In genomic region chr3:112395166-112395894, GRCh38 we compare ENCODE assay signal across 19 cellular contexts.
DNase-seq lines count a peak whose midpoint lies in the region; ATAC-seq, FAIRE-seq and TF ChIP-seq lines count a peak whose summit lies in the region.
"Had no signal": no experiment of that assay in that cellular context is flagged by ENCODE, and none has a peak within 500 bp of the region (broad histone marks: within the 10 kb centered on the region; RNA-seq: fewer than 3 reads in every experiment).

No MANE protein-coding gene starts in this region.

- peaks cover 9% of the 10 kb centered on the region for H3K36me3 Mint-ChIP-seq in nephron (ENCODE audit: low read depth)

- no peak for ATAC-seq in GM18505 (IDR thresholded peaks at IDR 0.05; ENCODE audit: unreplicated experiment)
- ATAC-seq: esophagus mucosa had no signal

- no peak for FAIRE-seq in D721Med (lab: Jason Lieb, UNC)
- FAIRE-seq: colon had no signal

- TF ChIP-seq POLR2A in esophagus squamous epithelium (IDR thresholded peaks at IDR 0.05), result no peak
- no peak for TF ChIP-seq POLR2A in GM18505 (IDR thresholded peaks at IDR 0.05; ENCODE audit: borderline replicate concordance, extremely low read depth, insufficient read depth, insufficient read length)

- no peak overlapping the region for H3K4me3 Mint-ChIP-seq in nephron

- H3K4me1 ChIP-seq in esophagus squamous epithelium, result peaks cover 6 to 25% (median 10%) of the 10 kb centered on the region in 3 donors

- H3K36me3 ChIP-seq in esophagus squamous epithelium, result no peaks in the 10 kb centered on the region

- peaks cover 6% of the 10 kb centered on the region for H3K27me3 Mint-ChIP-seq in nephron (ENCODE audit: low read depth)

- TF ChIP-seq CTCF in esophagus squamous epithelium (IDR thresholded peaks at IDR 0.05) (no peak), nephron (IDR thresholded peaks at IDR 0.05; ENCODE audit: unreplicated experiment in 3 of 3) (no peak), D721Med (IDR thresholded peaks at IDR 0.05; ENCODE audit: insufficient read depth, missing control alignments) (no peak)

- peaks cover 6% of the 10 kb centered on the region for H3K9me3 Mint-ChIP-seq in nephron

- intact Hi-C loops in esophagus squamous epithelium (cut with DNase I), result no loop called here

- H3K27ac Mint-ChIP-seq in nephron, result peak overlapping the region; percentile 40 to 80 (median 52)

- in situ Hi-C loops in KBM-7 (cut with MboI; ENCODE audit: low pct_unique_long_range_greater_than_20kb, low sequenced_read_pairs), result no loop called here

- H3K27me3 ChIP-seq in esophagus squamous epithelium, result no peaks in the 10 kb centered on the region

- H3K4me1 Mint-ChIP-seq in nephron, result peaks cover 40% of the 10 kb centered on the region

- WGBS in esophagus squamous epithelium, 2 donors, result 42 to 44% methylated on average over 5 of the region's 5 CpGs

- DNase-seq in AML-193 (lab: John Stamatoyannopoulos, UW), result peak; percentile 66 to 77
- peak; percentile 85 for DNase-seq in KBM-7
- no peak for DNase-seq in esophagus squamous epithelium (lab: John Stamatoyannopoulos, UW)
- DNase-seq in D721Med (ENCODE audit: insufficient read length, low spot score), result no peak
- no peak for DNase-seq in NCI-H187 (lab: John Stamatoyannopoulos, UW)
- DNase-seq in NCI-H526 treated with DMSO at 0.1 percent for 48 hours (lab: John Stamatoyannopoulos, UW), result no peak
- DNase-seq: activated CD4-positive, alpha-beta T cell treated with anti-CD3 and anti-CD28 coated beads, Interleukin-2, amount 50 U/mL, for 1 hour; MM.1S; NCI-H2171; NK-92 treated with Interleukin-12 subunit alpha and Interleukin-12 subunit beta, amount 100 ng/mL, for 24 hours; occipital lobe; SHP77; stimulated activated naive CD4-positive, alpha-beta T cell; T1000 had no signal

- H3K27ac ChIP-seq in esophagus squamous epithelium, result peak overlapping the region in 3 of 4 donors; percentile 40 to 81 (median 60)

- no peaks in the 10 kb centered on the region for H3K9me3 ChIP-seq in esophagus squamous epithelium

- H3K4me3 ChIP-seq in esophagus squamous epithelium, result no peak overlapping the region
- H3K4me3 ChIP-seq: skin epidermis had no signal

Comparison
In these comparisons a context has a peak if more than half of its experiments do, and no peak if none do; other contexts are left out.
1. DNase-seq: peak in AML-193 (2 of 2) and KBM-7 (single experiment); none in esophagus squamous epithelium (single experiment), D721Med (single experiment), NCI-H187 (0 of 2) and NCI-H526 treated with DMSO at 0.1 percent for 48 hours (single experiment).